ENCODE assay signal across 10 cellular contexts in the genomic region with DNA sequence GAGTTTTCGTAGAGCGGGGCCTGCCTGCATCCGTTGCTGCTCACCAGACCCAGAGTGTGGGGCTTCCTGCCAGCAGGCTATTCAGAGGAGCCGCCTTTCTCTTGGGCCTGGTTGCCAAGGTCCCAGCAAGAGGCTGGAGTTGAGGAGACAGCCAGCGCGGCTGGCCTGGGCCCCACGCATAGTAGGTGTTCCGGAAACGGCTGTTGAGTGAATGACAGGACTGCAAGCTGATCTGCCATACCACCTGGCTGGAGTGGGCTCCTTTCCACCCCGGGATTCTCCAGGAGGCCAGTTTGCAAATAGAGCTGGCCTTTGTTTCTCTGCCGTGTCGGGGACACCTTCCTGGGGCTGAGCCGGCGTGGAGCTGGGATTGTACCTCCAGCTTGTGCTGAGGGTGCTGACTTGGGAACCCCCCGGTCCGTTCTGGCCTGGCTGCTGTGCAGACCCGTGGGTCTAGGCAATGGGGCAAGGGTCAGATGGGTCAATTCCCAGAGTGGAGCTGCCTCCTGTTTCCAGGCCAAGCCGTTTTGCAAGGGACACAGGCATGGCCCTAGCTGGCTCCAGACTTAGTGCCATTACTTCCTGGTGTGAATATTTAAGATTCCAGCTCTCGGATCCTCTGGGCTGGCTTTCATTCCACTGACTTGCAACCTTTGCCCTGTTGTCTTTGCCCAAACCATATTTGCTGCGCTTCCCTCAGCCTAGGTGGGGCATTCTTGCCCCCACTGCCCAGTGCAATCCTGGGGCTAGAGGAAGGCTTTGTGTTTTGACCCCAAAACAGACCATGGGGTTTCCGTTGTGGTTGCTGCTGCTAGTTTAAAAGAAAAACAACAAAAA.
DNase-seq lines count a peak whose midpoint lies in the region; ATAC-seq, FAIRE-seq and TF ChIP-seq lines count a peak whose summit lies in the region.
"Had no signal": no experiment of that assay in that cellular context is flagged by ENCODE, and none has a peak within 500 bp of the region (broad histone marks: within the 10 kb centered on the region; RNA-seq: fewer than 3 reads in every experiment).

No MANE protein-coding gene starts in this region.

- peak overlapping the region; percentile 59 for H3K4me2 ChIP-seq in OCI-LY1 (ENCODE audit: low read length)
- H3K4me2 ChIP-seq: KMS-11 had no signal

- H3K9ac ChIP-seq in OCI-LY1 (ENCODE audit: low read length): peak overlapping the region; percentile 41; the same call in 1 of the 2 replicates
- H3K9ac ChIP-seq: KMS-11 had no signal

- H3K36me3 Mint-ChIP-seq in stimulated activated effector memory CD8-positive, alpha-beta T cell treated with anti-CD3 and anti-CD28 coated beads, Interleukin-12 subunit alpha, Interleukin-12 subunit beta, amount 100 ng/mL, for 72 hours: no peaks in the 10 kb centered on the region

- peak overlapping the region; percentile 85 for H3K27ac Mint-ChIP-seq in stimulated activated effector memory CD8-positive, alpha-beta T cell treated with anti-CD3 and anti-CD28 coated beads, Interleukin-12 subunit alpha, Interleukin-12 subunit beta, amount 100 ng/mL, for 72 hours

- H3K4me3 ChIP-seq in OCI-LY1 (ENCODE audit: low read depth, low read length, poor library complexity, severe bottlenecking) (peak overlapping the region; percentile 28), right atrium auricular region (no peak overlapping the region), BE2C (ENCODE audit: low read depth, low read length) (no peak overlapping the region), A673 (ENCODE audit: low read depth, low read length, poor library complexity, severe bottlenecking) (no peak overlapping the region)
- H3K4me3 ChIP-seq: thoracic aorta had no signal

- H3K27ac ChIP-seq in OCI-LY1 (ENCODE audit: low read depth, low read length, poor library complexity, severe bottlenecking) (peak overlapping the region; percentile 78), right atrium auricular region (peak overlapping the region in 1 of 2 donors; percentile 27), A673 (ENCODE audit: low read depth, low read length, poor library complexity, severe bottlenecking) (no peak overlapping the region)
- H3K27ac ChIP-seq: KMS-11, thoracic aorta had no signal

- no peaks in the 10 kb centered on the region for H3F3A ChIP-seq in OCI-LY1 (ENCODE audit: insufficient read depth, low read length)

- H3K4me3 Mint-ChIP-seq in stimulated activated effector memory CD8-positive, alpha-beta T cell treated with anti-CD3 and anti-CD28 coated beads, Interleukin-12 subunit alpha, Interleukin-12 subunit beta, amount 100 ng/mL, for 72 hours: peak overlapping the region; percentile 5

- peak; percentile 84 for DNase-seq in right atrium auricular region (ENCODE audit: low spot score)
- DNase-seq in stimulated activated effector memory CD8-positive, alpha-beta T cell treated with anti-CD3 and anti-CD28 coated beads, Interleukin-12 subunit alpha, Interleukin-12 subunit beta, amount 100 ng/mL, for 72 hours (ENCODE audit: low spot score in 2 of 2): no peak
- no peak for DNase-seq in D721Med (ENCODE audit: insufficient read length, low spot score)
- DNase-seq in BE2C: no peak
- no peak for DNase-seq in A673 (ENCODE audit: low spot score)
- no peak for DNase-seq in SHP77 (lab: John Stamatoyannopoulos, UW)

- no peak for TF ChIP-seq CTCF in OCI-LY1 (IDR thresholded peaks at IDR 0.05; ENCODE audit: low read length)
- TF ChIP-seq CTCF in right atrium auricular region (IDR thresholded peaks at IDR 0.05): no peak
- TF ChIP-seq CTCF in D721Med (IDR thresholded peaks at IDR 0.05; ENCODE audit: insufficient read depth, missing control alignments): no peak
- no peak for TF ChIP-seq CTCF in BE2C (IDR thresholded peaks at IDR 0.05; ENCODE audit: low read depth, low read length)
- no peak for TF ChIP-seq CTCF in A673 (conservative IDR thresholded peaks at IDR 0.05; ENCODE audit: low read depth, low read length)

- peak; percentile 21 for ATAC-seq in GM21423 (IDR thresholded peaks at IDR 0.05; ENCODE audit: unreplicated experiment)
- no peak for ATAC-seq in stimulated activated effector memory CD8-positive, alpha-beta T cell treated with anti-CD3 and anti-CD28 coated beads, Interleukin-12 subunit alpha, Interleukin-12 subunit beta, amount 100 ng/mL, for 72 hours

- H3K4me1 ChIP-seq in OCI-LY1 (ENCODE audit: insufficient read depth, low read length, severe bottlenecking) (peaks cover 26% of the 10 kb centered on the region), right atrium auricular region (peaks cover 0 to 55% of the 10 kb centered on the region in 2 donors), BE2C (no peaks in the 10 kb centered on the region), A673 (ENCODE audit: insufficient read depth, low read length, poor library complexity, severe bottlenecking) (no peaks in the 10 kb centered on the region)

- H3K4me1 Mint-ChIP-seq in stimulated activated effector memory CD8-positive, alpha-beta T cell treated with anti-CD3 and anti-CD28 coated beads, Interleukin-12 subunit alpha, Interleukin-12 subunit beta, amount 100 ng/mL, for 72 hours: peaks cover 44% of the 10 kb centered on the region

- intact Hi-C loops in A673 (cut with micrococcal nuclease; ENCODE audit: unreplicated experiment): no loop called here

- POLR2A ChIA-PET in A673 (lab: Charles Lee; ENCODE audit: low non-redundant PET): no interaction called here

- no peak for FAIRE-seq in D721Med (lab: Jason Lieb, UNC)

- H3K27me3 ChIP-seq in OCI-LY1 (ENCODE audit: insufficient read depth, low read length) (no peaks in the 10 kb centered on the region), right atrium auricular region (no peaks in the 10 kb centered on the region), BE2C (no peaks in the 10 kb centered on the region), A673 (replicated peaks; ENCODE audit: insufficient read depth, low read depth, low read length, poor library complexity) (no peaks in the 10 kb centered on the region)

- CTCF ChIA-PET in A673 (lab: Charles Lee): no interaction called here

- no peaks in the 10 kb centered on the region for H3K9me2 ChIP-seq in OCI-LY1 (ENCODE audit: low read depth, low read length)

- H3K36me3 ChIP-seq in OCI-LY1 (ENCODE audit: insufficient read depth, low read length) (peaks cover 32% of the 10 kb centered on the region), right atrium auricular region (no peaks in the 10 kb centered on the region), BE2C (no peaks in the 10 kb centered on the region), A673 (ENCODE audit: insufficient read depth, low read length, poor library complexity, severe bottlenecking) (no peaks in the 10 kb centered on the region)
- H3K36me3 ChIP-seq: thoracic aorta had no signal

- BruUV-seq in A673 (replicated peaks; lab: Mats Ljungman, UMichigan): no TSS peak

- H2AFZ ChIP-seq in OCI-LY1 (ENCODE audit: low read length): no peak overlapping the region

- 0 out of 2 replicates have a peak, but pooled peaks cover under 1% of the 10 kb centered on the region for H3K79me2 ChIP-seq in OCI-LY1 (ENCODE audit: insufficient read depth, low read length)

- H3K9me3 ChIP-seq in OCI-LY1 (ENCODE audit: low read length): no peaks in the 10 kb centered on the region
- no peaks in the 10 kb centered on the region for H3K9me3 ChIP-seq in right atrium auricular region
- no peaks in the 10 kb centered on the region for H3K9me3 ChIP-seq in BE2C
- H3K9me3 ChIP-seq in A673 (ENCODE audit: low read depth, low read length, poor library complexity, severe bottlenecking): no peaks in the 10 kb centered on the region
- H3K9me3 ChIP-seq: thoracic aorta had no signal

- no peaks in the 10 kb centered on the region for H3K9me3 Mint-ChIP-seq in stimulated activated effector memory CD8-positive, alpha-beta T cell treated with anti-CD3 and anti-CD28 coated beads, Interleukin-12 subunit alpha, Interleukin-12 subunit beta, amount 100 ng/mL, for 72 hours

- no peaks in the 10 kb centered on the region for H4K20me1 ChIP-seq in OCI-LY1 (ENCODE audit: insufficient read depth, low read length)
